In genomic region chr4:168325591-168325990, GRCh38 we compare ENCODE assay signal across 31 cellular contexts.
"Had no signal": no experiment of that assay in that cellular context is flagged by ENCODE, and none has a peak within 500 bp of the region (broad histone marks: within the 10 kb centered on the region; RNA-seq: fewer than 3 reads in every experiment).

No MANE protein-coding gene starts in this region.

- ATAC-seq: activated CD8-positive, alpha-beta T cell treated with anti-CD3 and anti-CD28 coated beads for 36 hours; activated naive CD8-positive, alpha-beta T cell treated with anti-CD3 and anti-CD28 coated beads, Interleukin-2, amount 50 U/mL, for 24 hours; activated T-cell treated with anti-CD3 and anti-CD28 coated beads, Interleukin-2, amount 50 U/mL, for 4 hours; activated T-cell treated with anti-CD3 and anti-CD28 coated beads, Interleukin-2, amount 50 U/mL, for 72 hours; activated T-helper 17 cell treated with anti-CD3 and anti-CD28 coated beads, Interleukin-2, amount 50 U/mL, for 72 hours had no signal

- H3K27me3 ChIP-seq: ascending aorta, cardiac muscle cell had no signal

- H3K4me3 ChIP-seq: ascending aorta, cardiac muscle cell had no signal

- H3K9me3 ChIP-seq: ascending aorta had no signal

- H3K27ac ChIP-seq: ascending aorta, cardiac muscle cell, VCaP had no signal

- FAIRE-seq: bronchial epithelial cell, TTC549 had no signal

- DNase-seq: activated B cell treated with CpG ODN at 0.5 μM for 24 hours; activated CD4-positive, alpha-beta memory T cell treated with anti-CD3 and anti-CD28 coated beads for 36 hours; activated CD4-positive, alpha-beta T cell treated with anti-CD3 and anti-CD28 coated beads for 4 hours; activated CD4-positive, alpha-beta T cell treated with anti-CD3 and anti-CD28 coated beads, Interleukin-2, amount 10 ng/mL, durations not matched to agents 24 days and 14 days; activated CD4-positive, alpha-beta T cell treated with anti-CD3 and anti-CD28 coated beads, Interleukin-2, amount 50 U/mL, for 1 hour; activated CD4-positive, alpha-beta T cell treated with anti-CD3 and anti-CD28 coated beads, Interleukin-2, amount 50 U/mL, for 4 hours; activated CD4-positive, CD25-positive, alpha-beta regulatory T cell treated with anti-CD3 and anti-CD28 coated beads, Interleukin-2, amount 50 U/mL, for 72 hours; activated CD8-positive, alpha-beta memory T cell treated with anti-CD3 and anti-CD28 coated beads, Interleukin-2, amount 50 U/mL, for 4 hours; activated CD8-positive, alpha-beta T cell treated with anti-CD3 and anti-CD28 coated beads for 36 hours; activated gamma-delta T cell; activated naive CD4-positive, alpha-beta T cell treated with anti-CD3 and anti-CD28 coated beads, Interleukin-2, amount 10 ng/mL, durations not matched to agents 7 days and 5 days; activated naive CD4-positive, alpha-beta T cell treated with Interleukin-2 at 50 U/mL for 16 hours; activated naive CD8-positive, alpha-beta T cell treated with anti-CD3 and anti-CD28 coated beads, Interleukin-2, amount 10 ng/mL, durations not matched to agents 7 days and 5 days; activated naive CD8-positive, alpha-beta T cell treated with anti-CD3 and anti-CD28 coated beads, Interleukin-2, amount 50 U/mL, for 24 hours; activated T-cell treated with anti-CD3 and anti-CD28 coated beads for 4 hours; activated T-cell treated with anti-CD3 and anti-CD28 coated beads, Interleukin-2, amount 50 U/mL, for 1 hour; activated T-cell treated with anti-CD3 and anti-CD28 coated beads, Interleukin-2, amount 50 U/mL, for 4 hours; activated T-cell treated with anti-CD3 and anti-CD28 coated beads, Interleukin-2, amount 50 U/mL, for 72 hours; amygdala; anterior cingulate cortex; caudate nucleus; cerebellar nuclear complex; T-helper 1 cell; T-helper 2 cell; T-helper 9 cell had no signal

- H3K4me1 ChIP-seq: ascending aorta had no signal

- H3K36me3 ChIP-seq: ascending aorta, cardiac muscle cell had no signal
